2 cellular contexts compared by ENCODE assay signal in genomic region chr12:55717397-55718007, GRCh38.
A peak's percentile ranks its signal among the peaks of the same experiment; 100 is the strongest.
TF ChIP-seq lines count a peak whose summit lies in the region.

No MANE protein-coding gene starts in this region.

TF ChIP-seq in GM12891, 5 proteins besides CTCF, POLR2A, EP300 and RAD21:
- peak; percentile 78 for TF ChIP-seq SPI1 (IDR thresholded peaks at IDR 0.05; ENCODE audit: low read depth, low read length)
- TF ChIP-seq TAF1 (IDR thresholded peaks at IDR 0.05; ENCODE audit: low read depth, low read length): no peak
- no peak for TF ChIP-seq PAX5 (IDR thresholded peaks at IDR 0.05; ENCODE audit: insufficient read depth, low read length, severe bottlenecking)
- TF ChIP-seq POU2F2 (IDR thresholded peaks at IDR 0.05; ENCODE audit: low read depth, low read length): no peak

TF ChIP-seq in H1, 55 proteins besides CTCF, POLR2A, EP300 and RAD21:
- no peak for TF ChIP-seq USF2 (IDR thresholded peaks at IDR 0.05; ENCODE audit: low read length)
- no peak for TF ChIP-seq RNF2 (IDR thresholded peaks at IDR 0.05; ENCODE audit: borderline replicate concordance, low read depth, low read length, missing control alignments, poor library complexity, severe bottlenecking)
- TF ChIP-seq E2F6 (IDR thresholded peaks at IDR 0.05): no peak
- no peak for TF ChIP-seq CTBP2 (IDR thresholded peaks at IDR 0.05; ENCODE audit: borderline replicate concordance, insufficient read depth, insufficient read length, low read length)
- TF ChIP-seq ASH2L (IDR thresholded peaks at IDR 0.05; ENCODE audit: low read length): no peak
- TF ChIP-seq YY1 (IDR thresholded peaks at IDR 0.05; ENCODE audit: low read depth, low read length): no peak
- TF ChIP-seq SP2 (IDR thresholded peaks at IDR 0.05; ENCODE audit: low read length): no peak
- no peak for TF ChIP-seq KDM5A (IDR thresholded peaks at IDR 0.05; ENCODE audit: low read length)
